Comparison of ENCODE assay signal across 20 cellular contexts in the genomic region with DNA sequence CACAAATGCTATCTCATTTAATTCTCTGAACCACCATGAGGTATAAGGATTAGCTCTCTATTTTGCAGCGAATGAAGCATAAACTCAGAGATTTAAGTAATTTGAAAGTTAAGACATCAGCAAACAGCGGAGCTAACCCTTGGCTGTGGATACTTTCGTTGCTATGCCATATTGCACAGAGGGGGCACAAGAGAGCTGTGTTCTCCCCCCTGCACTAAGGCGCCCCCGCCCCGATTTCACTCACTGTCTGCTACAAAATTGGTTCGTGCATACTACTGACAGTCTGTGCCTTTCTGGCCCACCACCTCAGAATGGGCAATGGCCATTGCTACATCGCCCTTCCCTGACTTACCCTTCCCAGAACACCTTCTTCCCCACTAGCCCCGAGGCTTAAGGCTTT.
"Had no signal": no experiment of that assay in that cellular context is flagged by ENCODE, and none has a peak within 500 bp of the region (broad histone marks: within the 10 kb centered on the region; RNA-seq: fewer than 3 reads in every experiment).

No MANE protein-coding gene starts in this region.

- H3K9me3 Mint-ChIP-seq: activated CD4-positive, alpha-beta T cell treated with anti-CD3 and anti-CD28 coated beads, Interleukin-2, amount 10 ng/mL, durations not matched to agents 7 days and 5 days; activated naive CD4-positive, alpha-beta T cell treated with anti-CD3 and anti-CD28 coated beads, Interleukin-2, amount 50 U/mL, for 24 hours; activated T-helper 1 cell treated with anti-CD3 and anti-CD28 coated beads, Interleukin-12 subunit alpha, Interleukin-12 subunit beta, Interleukin-2, Interleukin-4 antibody, amounts not matched to agents 30 ng/mL and 10 ng/mL and 1 ng/mL, durations not matched to agents 14 hours and 24 hours and 36 hours; naive thymus-derived CD8-positive, alpha-beta T cell had no signal

- H3K4me1 Mint-ChIP-seq: activated CD4-positive, alpha-beta T cell treated with anti-CD3 and anti-CD28 coated beads, Interleukin-2, amount 10 ng/mL, durations not matched to agents 7 days and 5 days; activated naive CD4-positive, alpha-beta T cell treated with anti-CD3 and anti-CD28 coated beads, Interleukin-2, amount 50 U/mL, for 24 hours; naive thymus-derived CD8-positive, alpha-beta T cell had no signal

- H3K4me3 ChIP-seq: body of pancreas, left lung, lung, spleen, thyroid gland had no signal

- H3K27ac Mint-ChIP-seq: activated CD4-positive, alpha-beta T cell treated with anti-CD3 and anti-CD28 coated beads, Interleukin-2, amount 10 ng/mL, durations not matched to agents 7 days and 5 days; activated CD8-positive, alpha-beta T cell treated with anti-CD3 and anti-CD28 coated beads, Interleukin-2, amount 10 ng/mL, durations not matched to agents 7 days and 5 days; activated naive CD4-positive, alpha-beta T cell treated with anti-CD3 and anti-CD28 coated beads, Interleukin-2, amount 50 U/mL, for 24 hours; activated T-helper 1 cell treated with anti-CD3 and anti-CD28 coated beads, Interleukin-12 subunit alpha, Interleukin-12 subunit beta, Interleukin-2, Interleukin-4 antibody, amounts not matched to agents 30 ng/mL and 10 ng/mL and 1 ng/mL, durations not matched to agents 14 hours and 24 hours and 36 hours; naive thymus-derived CD8-positive, alpha-beta T cell; progenitor cell of endocrine pancreas had no signal

- H3K9me3 ChIP-seq: body of pancreas, left lung, spleen, thyroid gland had no signal

- ATAC-seq: activated CD8-positive, alpha-beta T cell treated with anti-CD3 and anti-CD28 coated beads, Interleukin-2, amount 10 ng/mL, durations not matched to agents 7 days and 5 days; body of pancreas; left lung; naive thymus-derived CD8-positive, alpha-beta T cell had no signal

- H3K36me3 Mint-ChIP-seq: activated naive CD4-positive, alpha-beta T cell treated with anti-CD3 and anti-CD28 coated beads, Interleukin-2, amount 50 U/mL, for 24 hours; naive thymus-derived CD8-positive, alpha-beta T cell had no signal

- H3K27me3 ChIP-seq: body of pancreas, thyroid gland had no signal

- H3K4me1 ChIP-seq: body of pancreas, left lung, spleen, thyroid gland had no signal

- H3K4me3 Mint-ChIP-seq: activated CD4-positive, alpha-beta T cell treated with anti-CD3 and anti-CD28 coated beads, Interleukin-2, amount 10 ng/mL, durations not matched to agents 7 days and 5 days; activated CD8-positive, alpha-beta T cell treated with anti-CD3 and anti-CD28 coated beads, Interleukin-2, amount 10 ng/mL, durations not matched to agents 7 days and 5 days; activated naive CD4-positive, alpha-beta T cell treated with anti-CD3 and anti-CD28 coated beads, Interleukin-2, amount 50 U/mL, for 24 hours; activated T-helper 1 cell treated with anti-CD3 and anti-CD28 coated beads, Interleukin-12 subunit alpha, Interleukin-12 subunit beta, Interleukin-2, Interleukin-4 antibody, amounts not matched to agents 30 ng/mL and 10 ng/mL and 1 ng/mL, durations not matched to agents 14 hours and 24 hours and 36 hours; naive thymus-derived CD8-positive, alpha-beta T cell had no signal

- H3K36me3 ChIP-seq: left lung, spleen, thyroid gland had no signal

- DNase-seq: activated CD4-positive, alpha-beta T cell treated with anti-CD3 and anti-CD28 coated beads, Interleukin-2, amount 10 ng/mL, durations not matched to agents 7 days and 5 days; activated CD4-positive, CD25-positive, alpha-beta regulatory T cell treated with anti-CD3 and anti-CD28 coated beads, Interleukin-2, amount 50 U/mL, for 72 hours; activated CD8-positive, alpha-beta T cell treated with anti-CD3 and anti-CD28 coated beads, Interleukin-2, amount 10 ng/mL, durations not matched to agents 7 days and 5 days; activated gamma-delta T cell treated with Interleukin-2 at 50 U/mL for 16 hours; anterior cingulate cortex; body of pancreas; erythroblast; foreskin fibroblast; kidney glomerular epithelial cell; naive thymus-derived CD8-positive, alpha-beta T cell; spleen; stimulated activated CD4-positive, alpha-beta T cell treated with anti-CD3 and anti-CD28 coated beads, Interleukin-4, amount 100 ng/mL, for 1 hour; stimulated activated naive CD4-positive, alpha-beta T cell; thyroid gland had no signal

- H3K27ac ChIP-seq: body of pancreas, left lung, spleen, thyroid gland, VCaP had no signal
